ENCODE assay signal across 1 cellular context in the genomic region with DNA sequence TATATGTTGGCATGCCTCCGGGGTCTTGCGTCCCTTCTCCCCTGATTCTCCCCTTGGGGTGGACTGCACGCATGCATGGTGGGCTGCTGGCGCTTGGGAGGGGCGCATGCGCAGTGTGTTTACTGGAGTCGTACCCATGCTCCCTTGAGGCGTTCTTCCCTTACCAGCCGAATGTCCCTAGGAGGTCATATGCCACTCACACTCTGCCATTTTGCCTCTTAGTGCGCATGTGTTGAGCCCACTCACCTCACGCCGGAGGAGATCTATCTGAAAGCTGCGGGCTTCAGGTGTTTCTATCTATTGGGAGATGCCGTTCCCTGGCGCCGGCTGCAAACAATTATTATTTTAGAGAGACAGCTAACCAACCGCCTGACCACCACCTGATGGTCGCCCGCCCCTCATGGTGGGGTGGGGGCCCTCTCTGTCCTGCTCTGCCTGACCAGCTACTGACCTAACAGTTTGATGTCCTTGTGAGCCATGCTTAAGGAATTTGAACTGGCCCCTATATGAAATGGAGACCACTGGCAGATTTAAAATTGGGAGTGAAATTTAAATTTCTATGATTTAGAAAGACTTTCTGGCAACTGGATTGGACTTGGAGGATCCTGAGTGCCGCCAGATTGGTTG.
TF ChIP-seq lines count a peak whose summit lies in the region.

No MANE protein-coding gene starts in this region.

TF ChIP-seq in SK-N-SH treated with all-trans-retinoic acid at 6 μM for 48 hours, 23 proteins besides CTCF, POLR2A, EP300 and RAD21 (continued from another document):
- TF ChIP-seq, protein P1, sequence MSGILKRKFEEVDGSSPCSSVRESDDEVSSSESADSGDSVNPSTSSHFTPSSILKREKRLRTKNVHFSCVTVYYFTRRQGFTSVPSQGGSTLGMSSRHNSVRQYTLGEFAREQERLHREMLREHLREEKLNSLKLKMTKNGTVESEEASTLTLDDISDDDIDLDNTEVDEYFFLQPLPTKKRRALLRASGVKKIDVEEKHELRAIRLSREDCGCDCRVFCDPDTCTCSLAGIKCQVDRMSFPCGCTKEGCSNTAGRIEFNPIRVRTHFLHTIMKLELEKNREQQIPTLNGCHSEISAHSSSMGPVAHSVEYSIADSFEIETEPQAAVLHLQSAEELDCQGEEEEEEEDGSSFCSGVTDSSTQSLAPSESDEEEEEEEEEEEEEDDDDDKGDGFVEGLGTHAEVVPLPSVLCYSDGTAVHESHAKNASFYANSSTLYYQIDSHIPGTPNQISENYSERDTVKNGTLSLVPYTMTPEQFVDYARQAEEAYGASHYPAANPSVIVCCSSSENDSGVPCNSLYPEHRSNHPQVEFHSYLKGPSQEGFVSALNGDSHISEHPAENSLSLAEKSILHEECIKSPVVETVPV (CRISPR knock-in tag; IDR thresholded peaks at IDR 0.05): no peak
- TF ChIP-seq OSR1 (CRISPR knock-in tag; IDR thresholded peaks at IDR 0.05): no peak
- TF ChIP-seq BACH2 (CRISPR knock-in tag; IDR thresholded peaks at IDR 0.05; ENCODE audit: borderline replicate concordance): no peak
- TF ChIP-seq ZC3H10 (CRISPR knock-in tag; IDR thresholded peaks at IDR 0.05): no peak
- TF ChIP-seq TOX (CRISPR knock-in tag; IDR thresholded peaks at IDR 0.05; ENCODE audit: borderline replicate concordance): no peak
